24 cellular contexts compared by ENCODE assay signal in the genomic region with DNA sequence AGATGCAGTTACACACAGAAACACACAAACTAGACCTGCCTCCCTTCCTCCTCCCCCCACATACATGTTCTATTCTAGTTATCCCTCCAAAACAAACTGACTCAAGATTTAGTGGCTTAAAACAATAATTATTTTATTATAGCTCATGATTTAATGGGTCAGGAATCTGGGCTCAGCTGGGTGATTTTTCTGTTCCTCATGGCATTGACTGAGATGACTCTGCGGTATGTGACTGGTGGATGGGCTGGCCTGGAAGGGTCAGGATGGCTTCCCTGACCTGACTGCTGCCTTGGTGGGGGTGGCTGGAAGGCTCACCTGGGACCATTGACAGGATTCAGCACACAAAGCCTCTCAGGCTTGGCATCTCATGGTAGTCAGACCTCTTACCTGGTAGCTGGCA. TPM values are rescaled to one million over a fixed set of nuclear protein-coding genes. Genes with fewer than 3 reads are reported as not detected.
DNase-seq lines count a peak whose midpoint lies in the region; ATAC-seq and TF ChIP-seq lines count a peak whose summit lies in the region.
"Had no signal": no experiment of that assay in that cellular context is flagged by ENCODE, and none has a peak within 500 bp of the region (broad histone marks: within the 10 kb centered on the region; RNA-seq: fewer than 3 reads in every experiment).

No MANE protein-coding gene starts in this region.

- H3K27ac Mint-ChIP-seq in activated T-cell treated with anti-CD3 and anti-CD28 coated beads, Interleukin-2, amount 50 U/mL, for 24 hours = no peak overlapping the region
- no peak overlapping the region for H3K27ac Mint-ChIP-seq in activated CD4-positive, alpha-beta memory T cell treated with anti-CD3 and anti-CD28 coated beads for 36 hours
- H3K27ac Mint-ChIP-seq: activated CD4-positive, alpha-beta T cell treated with anti-CD3 and anti-CD28 coated beads, Interleukin-2, amount 10 ng/mL, durations not matched to agents 24 days and 14 days; activated naive CD4-positive, alpha-beta T cell treated with anti-CD3 and anti-CD28 coated beads for 36 hours; T-cell had no signal

- H3K79me2 ChIP-seq in PC-3 (ENCODE audit: low read length) = no peaks in the 10 kb centered on the region

- CTCF ChIA-PET in PC-3 (lab: Charles Lee) = interaction anchor here (0.5 to 1.0 kb wide), 3 partner anchors 9 to 71 kb away, joined by 3 read pairs; no protein-coding TSS in a partner anchor
- CTCF ChIA-PET in activated CD4-positive, alpha-beta memory T cell treated with anti-CD3 and anti-CD28 coated beads for 36 hours (lab: Charles Lee) = interaction anchor here (2.4 kb wide), 1 partner anchor 11 kb away, joined by 15 read pairs; no protein-coding TSS in a partner anchor

- no peak overlapping the region for H3K9ac ChIP-seq in PC-3 (ENCODE audit: low read length)

- H3K4me3 Mint-ChIP-seq in activated T-cell treated with anti-CD3 and anti-CD28 coated beads, Interleukin-2, amount 50 U/mL, for 24 hours = no peak overlapping the region
- H3K4me3 Mint-ChIP-seq in activated CD4-positive, alpha-beta memory T cell treated with anti-CD3 and anti-CD28 coated beads for 36 hours = no peak overlapping the region
- H3K4me3 Mint-ChIP-seq: activated CD4-positive, alpha-beta T cell treated with anti-CD3 and anti-CD28 coated beads, Interleukin-2, amount 10 ng/mL, durations not matched to agents 24 days and 14 days; activated naive CD4-positive, alpha-beta T cell treated with anti-CD3 and anti-CD28 coated beads for 36 hours; T-cell had no signal

- no peaks in the 10 kb centered on the region for H3K27me3 Mint-ChIP-seq in activated T-cell treated with anti-CD3 and anti-CD28 coated beads, Interleukin-2, amount 50 U/mL, for 24 hours
- H3K27me3 Mint-ChIP-seq in activated CD4-positive, alpha-beta memory T cell treated with anti-CD3 and anti-CD28 coated beads for 36 hours = no peaks in the 10 kb centered on the region
- H3K27me3 Mint-ChIP-seq: T-cell had no signal

- peak overlapping the region; percentile 26 for H3K27ac ChIP-seq in PC-3 (ENCODE audit: low read length)
- H3K27ac ChIP-seq: coronary artery, gastroesophageal sphincter, left ventricle myocardium inferior, suprapubic skin had no signal

- H4K20me1 ChIP-seq in PC-3 (ENCODE audit: low read length) = no peaks in the 10 kb centered on the region

- DNase-seq in Caki2 (ENCODE audit: low read depth) (peak; percentile 49), PC-3 (peak; percentile 76), choroid plexus epithelial cell (ENCODE audit: low read depth) (peak; percentile 31), mesenteric fat pad (ENCODE audit: low spot score) (peak; percentile 55), BE2C (no peak), GM19240 (ENCODE audit: insufficient read length, low spot score) (no peak)
- no peak for DNase-seq in activated T-cell treated with anti-CD3 and anti-CD28 coated beads, Interleukin-2, amount 50 U/mL, for 24 hours
- no peak for DNase-seq in activated CD4-positive, alpha-beta memory T cell treated with anti-CD3 and anti-CD28 coated beads for 36 hours
- DNase-seq: activated CD4-positive, alpha-beta T cell treated with anti-CD3 and anti-CD28 coated beads, Interleukin-2, amount 10 ng/mL, durations not matched to agents 24 days and 14 days; activated naive CD4-positive, alpha-beta T cell treated with anti-CD3 and anti-CD28 coated beads for 36 hours; aorta; DMS79; left ventricle myocardium inferior; NCI-H1092 treated with DMSO at 0.1 percent for 48 hours; NCI-H2081 treated with DMSO at 0.1 percent for 48 hours; NCI-H510A treated with DMSO at 0.1 percent for 48 hours; occipital lobe; right cardiac atrium; T-cell had no signal

- intact Hi-C loops in PC-3 (cut with micrococcal nuclease) = no loop called here
- intact Hi-C loops in activated CD4-positive, alpha-beta memory T cell treated with anti-CD3 and anti-CD28 coated beads for 36 hours (cut with micrococcal nuclease) = no loop called here

- TF ChIP-seq CTCF in PC-3 (conservative IDR thresholded peaks at IDR 0.05; ENCODE audit: low read depth, low read length) = no peak
- TF ChIP-seq CTCF in choroid plexus epithelial cell (conservative IDR thresholded peaks at IDR 0.05; ENCODE audit: low read depth, low read length) = no peak
- no peak for TF ChIP-seq CTCF in BE2C (IDR thresholded peaks at IDR 0.05; ENCODE audit: low read depth, low read length)

- H3K36me3 ChIP-seq in PC-3 (ENCODE audit: low read depth, low read length) (no peaks in the 10 kb centered on the region), BE2C (no peaks in the 10 kb centered on the region)
- H3K36me3 ChIP-seq: gastroesophageal sphincter, left ventricle myocardium inferior, suprapubic skin had no signal

- no peak overlapping the region for H2AFZ ChIP-seq in PC-3 (ENCODE audit: low read length)

- H3K36me3 Mint-ChIP-seq in activated T-cell treated with anti-CD3 and anti-CD28 coated beads, Interleukin-2, amount 50 U/mL, for 24 hours (ENCODE audit: low read depth) = no peaks in the 10 kb centered on the region
- no peaks in the 10 kb centered on the region for H3K36me3 Mint-ChIP-seq in activated CD4-positive, alpha-beta memory T cell treated with anti-CD3 and anti-CD28 coated beads for 36 hours
- H3K36me3 Mint-ChIP-seq: T-cell had no signal

- H3K27me3 ChIP-seq in PC-3 (ENCODE audit: low read length) = no peaks in the 10 kb centered on the region
- H3K27me3 ChIP-seq in BE2C = no peaks in the 10 kb centered on the region
- H3K27me3 ChIP-seq: gastroesophageal sphincter, suprapubic skin had no signal

- H3K4me1 ChIP-seq in PC-3 (ENCODE audit: insufficient read depth, low read length) (peaks cover 40% of the 10 kb centered on the region), BE2C (peaks cover 20% of the 10 kb centered on the region)

- POLR2A ChIA-PET in PC-3 (lab: Charles Lee; ENCODE audit: unreplicated experiment) = no interaction called here
- POLR2A ChIA-PET in activated CD4-positive, alpha-beta memory T cell treated with anti-CD3 and anti-CD28 coated beads for 36 hours (lab: Charles Lee) = no interaction called here

- H3K4me2 ChIP-seq in PC-3 (ENCODE audit: low read length) = peak overlapping the region; percentile 8; the same call in 1 of the 2 replicates

- no peaks in the 10 kb centered on the region for H3K9me3 ChIP-seq in PC-3 (ENCODE audit: low read length)
- no peaks in the 10 kb centered on the region for H3K9me3 ChIP-seq in BE2C
- H3K9me3 ChIP-seq: gastroesophageal sphincter, left ventricle myocardium inferior, suprapubic skin had no signal

- in situ Hi-C loops in Caki2 (cut with HindIII; ENCODE audit: low pct_unique_long_range_greater_than_20kb, low sequenced_read_pairs) = no loop called here

- H3K9me3 Mint-ChIP-seq in activated T-cell treated with anti-CD3 and anti-CD28 coated beads, Interleukin-2, amount 50 U/mL, for 24 hours = no peaks in the 10 kb centered on the region
- no peaks in the 10 kb centered on the region for H3K9me3 Mint-ChIP-seq in activated CD4-positive, alpha-beta memory T cell treated with anti-CD3 and anti-CD28 coated beads for 36 hours
- H3K9me3 Mint-ChIP-seq: activated CD4-positive, alpha-beta T cell treated with anti-CD3 and anti-CD28 coated beads, Interleukin-2, amount 10 ng/mL, durations not matched to agents 24 days and 14 days; T-cell had no signal

- no peaks in the 10 kb centered on the region for H3K9me2 ChIP-seq in PC-3 (replicated peaks; ENCODE audit: low read length)

- no peaks in the 10 kb centered on the region for H3K4me1 Mint-ChIP-seq in activated T-cell treated with anti-CD3 and anti-CD28 coated beads, Interleukin-2, amount 50 U/mL, for 24 hours (ENCODE audit: low read depth)
- no peaks in the 10 kb centered on the region for H3K4me1 Mint-ChIP-seq in activated CD4-positive, alpha-beta memory T cell treated with anti-CD3 and anti-CD28 coated beads for 36 hours (ENCODE audit: low read depth)
- H3K4me1 Mint-ChIP-seq: activated CD4-positive, alpha-beta T cell treated with anti-CD3 and anti-CD28 coated beads, Interleukin-2, amount 10 ng/mL, durations not matched to agents 24 days and 14 days; T-cell had no signal

- ATAC-seq in PC-3 = peak; percentile 76
- ATAC-seq: gastroesophageal sphincter, right cardiac atrium, T-cell had no signal

- H3K4me3 ChIP-seq in PC-3 (ENCODE audit: low read length) = no peak overlapping the region
- H3K4me3 ChIP-seq in choroid plexus epithelial cell (ENCODE audit: low read depth, low read length) = no peak overlapping the region
- no peak overlapping the region for H3K4me3 ChIP-seq in BE2C (ENCODE audit: low read depth, low read length)
- H3K4me3 ChIP-seq: coronary artery, gastroesophageal sphincter, left ventricle myocardium inferior, suprapubic skin had no signal

- no TSS peak for BruUV-seq in PC-3 (replicated peaks; lab: Mats Ljungman, UMichigan)

- no peaks in the 10 kb centered on the region for H3F3A ChIP-seq in PC-3 (ENCODE audit: low read length, unreplicated experiment)

RNA-seq across cellular contexts. Expression of a gene that starts 33.7 kb away (rescaled TPM):
- total RNA-seq in Caki2 (2014; rRNA removed; shearing (Covaris generic); ENCODE audit: low replicate concordance) = not detected in 2 replicates
- total RNA-seq in PC-3 (2014; rRNA removed) (not detected in 2 replicates), mesenteric fat pad (not detected)
- polyA plus RNA-seq in BE2C (2012; ENCODE audit: insufficient read depth, insufficient read length, low read depth) = not detected
- total RNA-seq in activated CD4-positive, alpha-beta memory T cell treated with anti-CD3 and anti-CD28 coated beads for 36 hours = not detected
- total RNA-seq: activated CD4-positive, alpha-beta T cell treated with anti-CD3 and anti-CD28 coated beads, Interleukin-2, amount 10 ng/mL, durations not matched to agents 24 days and 14 days; activated naive CD4-positive, alpha-beta T cell treated with anti-CD3 and anti-CD28 coated beads for 36 hours; aorta; gastroesophageal sphincter; HT-29; left ventricle myocardium inferior; mucosa of gallbladder; suprapubic skin; T-cell had no signal
- polyA plus RNA-seq: aorta had no signal

RNA-seq across cellular contexts. Expression of a gene that starts 42.7 kb away (rescaled TPM):
- 12.2 and 25.8 TPM in 2 replicates for total RNA-seq in Caki2 (2014; rRNA removed; shearing (Covaris generic); ENCODE audit: low replicate concordance)
- total RNA-seq in PC-3 (2014; rRNA removed) (40.9 and 46.9 TPM in 2 replicates), mesenteric fat pad (198 TPM)
- 89.6 TPM for polyA plus RNA-seq in BE2C (2012; ENCODE audit: insufficient read depth, insufficient read length, low read depth)
- 10 to 100 TPM; 41.1 to 48.0 TPM for total RNA-seq in activated CD4-positive, alpha-beta memory T cell treated with anti-CD3 and anti-CD28 coated beads for 36 hours

Comparison
In these comparisons a context has a peak if more than half of its experiments do, and no peak if none do; other contexts are left out.
1. DNase-seq: peak in Caki2 (single experiment), PC-3 (single experiment), choroid plexus epithelial cell (single experiment) and mesenteric fat pad (single experiment); none in activated T-cell treated with anti-CD3 and anti-CD28 coated beads, Interleukin-2, amount 50 U/mL, for 24 hours (single experiment), BE2C (single experiment), activated CD4-positive, alpha-beta memory T cell treated with anti-CD3 and anti-CD28 coated beads for 36 hours (single experiment) and GM19240 (single experiment).